ENCODE assay signal across 1 cellular context in the genomic region with DNA sequence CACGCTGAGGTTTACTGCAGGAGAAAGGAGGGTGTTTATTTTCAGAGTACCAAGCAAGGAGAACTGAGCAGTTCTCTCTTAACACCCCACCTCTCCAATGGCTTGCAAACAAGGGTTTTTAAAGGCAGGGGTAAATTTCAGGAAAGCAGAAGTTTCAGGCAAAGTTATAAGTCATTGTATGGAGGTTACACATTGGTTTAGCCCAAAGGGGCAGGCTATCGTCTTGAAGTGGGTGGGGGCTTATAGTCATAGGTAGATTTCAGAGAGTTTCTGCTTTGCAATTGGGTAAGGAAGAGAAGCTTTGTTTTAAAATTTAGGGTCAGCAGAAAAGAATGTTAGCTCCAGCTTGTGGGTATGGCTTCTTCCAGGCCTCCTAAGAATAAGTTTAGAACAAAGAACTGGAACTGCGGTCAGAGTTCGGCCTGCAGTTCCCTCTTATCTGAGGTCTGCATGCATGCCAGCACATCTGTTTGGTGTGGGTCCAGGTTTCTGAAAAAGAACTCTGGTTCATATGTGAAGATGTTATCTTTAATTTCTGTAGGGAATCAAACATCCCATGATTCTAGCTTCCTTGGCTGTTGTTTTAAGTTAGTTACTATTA.
TF ChIP-seq lines count a peak whose summit lies in the region.

No MANE protein-coding gene starts in this region.

TF ChIP-seq in K562, 482 proteins besides CTCF, POLR2A, EP300 and RAD21 (continued from another document and continues in another):
- TF ChIP-seq CBX2 (IDR thresholded peaks at IDR 0.05; ENCODE audit: insufficient read depth, low read length, poor library complexity, severe bottlenecking) (no peak), ZNF140 (CRISPR knock-in tag; IDR thresholded peaks at IDR 0.05) (no peak), ZNF785 (CRISPR knock-in tag; IDR thresholded peaks at IDR 0.05) (no peak), ZNF354B (CRISPR knock-in tag; IDR thresholded peaks at IDR 0.05) (no peak), BACH1 (tag; IDR thresholded peaks at IDR 0.05) (no peak), ZNF316 (IDR thresholded peaks at IDR 0.05) (peak; percentile 21; the same call in 1 of the 2 replicates), ARID2 (IDR thresholded peaks at IDR 0.05) (no peak), RB1 (IDR thresholded peaks at IDR 0.05; ENCODE audit: low read depth) (no peak), NCOA2 (IDR thresholded peaks at IDR 0.05; ENCODE audit: partially characterized antibody in 2 of 2) (no peak), CEBPG (CRISPR knock-in tag; IDR thresholded peaks at IDR 0.05) (no peak), CEBPG (tag; conservative IDR thresholded peaks at IDR 0.05 in 1 of 2, IDR thresholded peaks at IDR 0.05 in 1 of 2) (no peak), ZNF589 (CRISPR knock-in tag; IDR thresholded peaks at IDR 0.05; ENCODE audit: low read depth) (0 out of 2 replicates have a peak, but pooled peaks have one; percentile 62), DPF2 (IDR thresholded peaks at IDR 0.05) (peak; percentile 60; the same call in 1 of the 2 replicates), DMBX1 (CRISPR knock-in tag; IDR thresholded peaks at IDR 0.05; ENCODE audit: borderline replicate concordance) (no peak), GTF2A2 (tag; IDR thresholded peaks at IDR 0.05) (no peak), TEAD2 (tag; IDR thresholded peaks at IDR 0.05) (no peak), SUPT5H (IDR thresholded peaks at IDR 0.05) (no peak), MYC (IDR thresholded peaks at IDR 0.05; ENCODE audit: low read depth, low read length) (no peak), MYC (CRISPR knock-in tag; IDR thresholded peaks at IDR 0.05; ENCODE audit: borderline replicate concordance, low read depth) (no peak), KAT2B (IDR thresholded peaks at IDR 0.05; ENCODE audit: low read depth, low read length) (no peak), THRAP3 (IDR thresholded peaks at IDR 0.05; ENCODE audit: borderline replicate concordance) (no peak), ZNF609 (CRISPR knock-in tag; IDR thresholded peaks at IDR 0.05; ENCODE audit: borderline replicate concordance) (no peak), NFE2 (IDR thresholded peaks at IDR 0.05; ENCODE audit: low read depth) (no peak), IRF2 (CRISPR knock-in tag; IDR thresholded peaks at IDR 0.05) (no peak), SRSF7 (optimal IDR thresholded peaks at IDR 0.05; ENCODE audit: low read depth, low read length) (no peak), C11orf30 (IDR thresholded peaks at IDR 0.05; ENCODE audit: low read depth) (peak; percentile 61; the same call in 1 of the 2 replicates), RBBP5 (IDR thresholded peaks at IDR 0.05; ENCODE audit: borderline replicate concordance, insufficient read depth, low read length, poor library complexity, severe bottlenecking) (peak; percentile 31), CEBPB (tag; IDR thresholded peaks at IDR 0.05) (no peak), ERF (CRISPR knock-in tag; IDR thresholded peaks at IDR 0.05) (no peak), JUNB (CRISPR knock-in tag; conservative IDR thresholded peaks at IDR 0.05) (no peak), MYBL2 (IDR thresholded peaks at IDR 0.05; ENCODE audit: low read depth) (no peak), MYBL2 (CRISPR knock-in tag; IDR thresholded peaks at IDR 0.05; ENCODE audit: borderline replicate concordance) (no peak), SAP30 (IDR thresholded peaks at IDR 0.05; ENCODE audit: borderline replicate concordance, insufficient read depth, low read depth, low read length, poor library complexity, severe bottlenecking) (no peak), MEF2A (IDR thresholded peaks at IDR 0.05; ENCODE audit: control insufficient read depth, low read depth, low read length) (no peak), XRCC4 (IDR thresholded peaks at IDR 0.05; ENCODE audit: extremely low read depth, insufficient read depth, insufficient read length) (no peak), YY1 (IDR thresholded peaks at IDR 0.05; ENCODE audit: borderline replicate concordance in 1 of 3, control insufficient read depth in 1 of 3, extremely low read depth in 1 of 3, insufficient read depth in 3 of 3, insufficient read length in 1 of 3, insufficient replicate concordance in 2 of 3, low read depth in 1 of 3, low read length in 2 of 3) (no peak), ZNF398 (CRISPR knock-in tag; IDR thresholded peaks at IDR 0.05) (no peak), BCLAF1 (IDR thresholded peaks at IDR 0.05; ENCODE audit: borderline replicate concordance in 1 of 2, control insufficient read depth in 1 of 2, low read depth in 2 of 2, low read length in 1 of 2) (no peak), ILF3 (IDR thresholded peaks at IDR 0.05; ENCODE audit: borderline replicate concordance) (no peak)
- TF ChIP-seq, protein P1, sequence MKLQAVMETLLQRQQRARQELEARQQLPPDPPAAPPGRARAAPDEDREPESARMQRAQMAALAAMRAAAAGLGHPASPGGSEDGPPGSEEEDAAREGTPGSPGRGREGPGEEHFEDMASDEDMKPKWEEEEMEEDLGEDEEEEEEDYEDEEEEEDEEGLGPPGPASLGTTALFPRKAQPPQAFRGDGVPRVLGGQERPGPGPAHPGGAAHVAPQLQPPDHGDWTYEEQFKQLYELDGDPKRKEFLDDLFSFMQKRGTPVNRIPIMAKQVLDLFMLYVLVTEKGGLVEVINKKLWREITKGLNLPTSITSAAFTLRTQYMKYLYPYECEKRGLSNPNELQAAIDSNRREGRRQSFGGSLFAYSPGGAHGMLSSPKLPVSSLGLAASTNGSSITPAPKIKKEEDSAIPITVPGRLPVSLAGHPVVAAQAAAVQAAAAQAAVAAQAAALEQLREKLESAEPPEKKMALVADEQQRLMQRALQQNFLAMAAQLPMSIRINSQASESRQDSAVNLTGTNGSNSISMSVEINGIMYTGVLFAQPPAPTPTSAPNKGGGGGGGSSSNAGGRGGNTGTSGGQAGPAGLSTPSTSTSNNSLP (IDR thresholded peaks at IDR 0.05; ENCODE audit: borderline replicate concordance, low read depth, low read length) = 0 out of 2 replicates have a peak, but pooled peaks have one; percentile 17
- TF ChIP-seq, protein P2, sequence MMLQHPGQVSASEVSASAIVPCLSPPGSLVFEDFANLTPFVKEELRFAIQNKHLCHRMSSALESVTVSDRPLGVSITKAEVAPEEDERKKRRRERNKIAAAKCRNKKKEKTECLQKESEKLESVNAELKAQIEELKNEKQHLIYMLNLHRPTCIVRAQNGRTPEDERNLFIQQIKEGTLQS (IDR thresholded peaks at IDR 0.05) = no peak
- TF ChIP-seq, protein P2 (CRISPR knock-in tag; conservative IDR thresholded peaks at IDR 0.05) = no peak
- TF ChIP-seq, protein P3, sequence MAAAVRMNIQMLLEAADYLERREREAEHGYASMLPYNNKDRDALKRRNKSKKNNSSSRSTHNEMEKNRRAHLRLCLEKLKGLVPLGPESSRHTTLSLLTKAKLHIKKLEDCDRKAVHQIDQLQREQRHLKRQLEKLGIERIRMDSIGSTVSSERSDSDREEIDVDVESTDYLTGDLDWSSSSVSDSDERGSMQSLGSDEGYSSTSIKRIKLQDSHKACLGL (CRISPR knock-in tag; IDR thresholded peaks at IDR 0.05; ENCODE audit: borderline replicate concordance, poor library complexity, severe bottlenecking) = no peak
- TF ChIP-seq, protein P4, sequence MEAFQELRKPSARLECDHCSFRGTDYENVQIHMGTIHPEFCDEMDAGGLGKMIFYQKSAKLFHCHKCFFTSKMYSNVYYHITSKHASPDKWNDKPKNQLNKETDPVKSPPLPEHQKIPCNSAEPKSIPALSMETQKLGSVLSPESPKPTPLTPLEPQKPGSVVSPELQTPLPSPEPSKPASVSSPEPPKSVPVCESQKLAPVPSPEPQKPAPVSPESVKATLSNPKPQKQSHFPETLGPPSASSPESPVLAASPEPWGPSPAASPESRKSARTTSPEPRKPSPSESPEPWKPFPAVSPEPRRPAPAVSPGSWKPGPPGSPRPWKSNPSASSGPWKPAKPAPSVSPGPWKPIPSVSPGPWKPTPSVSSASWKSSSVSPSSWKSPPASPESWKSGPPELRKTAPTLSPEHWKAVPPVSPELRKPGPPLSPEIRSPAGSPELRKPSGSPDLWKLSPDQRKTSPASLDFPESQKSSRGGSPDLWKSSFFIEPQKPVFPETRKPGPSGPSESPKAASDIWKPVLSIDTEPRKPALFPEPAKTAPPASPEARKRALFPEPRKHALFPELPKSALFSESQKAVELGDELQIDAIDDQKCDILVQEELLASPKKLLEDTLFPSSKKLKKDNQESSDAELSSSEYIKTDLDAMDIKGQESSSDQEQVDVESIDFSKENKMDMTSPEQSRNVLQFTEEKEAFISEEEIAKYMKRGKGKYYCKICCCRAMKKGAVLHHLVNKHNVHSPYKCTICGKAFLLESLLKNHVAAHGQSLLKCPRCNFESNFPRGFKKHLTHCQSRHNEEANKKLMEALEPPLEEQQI (IDR thresholded peaks at IDR 0.05) = no peak
- TF ChIP-seq, protein P5, sequence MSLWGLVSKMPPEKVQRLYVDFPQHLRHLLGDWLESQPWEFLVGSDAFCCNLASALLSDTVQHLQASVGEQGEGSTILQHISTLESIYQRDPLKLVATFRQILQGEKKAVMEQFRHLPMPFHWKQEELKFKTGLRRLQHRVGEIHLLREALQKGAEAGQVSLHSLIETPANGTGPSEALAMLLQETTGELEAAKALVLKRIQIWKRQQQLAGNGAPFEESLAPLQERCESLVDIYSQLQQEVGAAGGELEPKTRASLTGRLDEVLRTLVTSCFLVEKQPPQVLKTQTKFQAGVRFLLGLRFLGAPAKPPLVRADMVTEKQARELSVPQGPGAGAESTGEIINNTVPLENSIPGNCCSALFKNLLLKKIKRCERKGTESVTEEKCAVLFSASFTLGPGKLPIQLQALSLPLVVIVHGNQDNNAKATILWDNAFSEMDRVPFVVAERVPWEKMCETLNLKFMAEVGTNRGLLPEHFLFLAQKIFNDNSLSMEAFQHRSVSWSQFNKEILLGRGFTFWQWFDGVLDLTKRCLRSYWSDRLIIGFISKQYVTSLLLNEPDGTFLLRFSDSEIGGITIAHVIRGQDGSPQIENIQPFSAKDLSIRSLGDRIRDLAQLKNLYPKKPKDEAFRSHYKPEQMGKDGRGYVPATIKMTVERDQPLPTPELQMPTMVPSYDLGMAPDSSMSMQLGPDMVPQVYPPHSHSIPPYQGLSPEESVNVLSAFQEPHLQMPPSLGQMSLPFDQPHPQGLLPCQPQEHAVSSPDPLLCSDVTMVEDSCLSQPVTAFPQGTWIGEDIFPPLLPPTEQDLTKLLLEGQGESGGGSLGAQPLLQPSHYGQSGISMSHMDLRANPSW (CRISPR knock-in tag; IDR thresholded peaks at IDR 0.05) = no peak
